Comparison of ENCODE assay signal across 9 cellular contexts in genomic region chr18:23115683-23116096, GRCh38. TPM values are rescaled to one million over a fixed set of nuclear protein-coding genes. Genes with fewer than 3 reads are reported as not detected.
DNase-seq lines count a peak whose midpoint lies in the region; ATAC-seq, FAIRE-seq and TF ChIP-seq lines count a peak whose summit lies in the region.
"Had no signal": no experiment of that assay in that cellular context is flagged by ENCODE, and none has a peak within 500 bp of the region (broad histone marks: within the 10 kb centered on the region; RNA-seq: fewer than 3 reads in every experiment).

No MANE protein-coding gene starts in this region.

- intact Hi-C loops in posterior vena cava (cut with DNase I) = no loop called here

- DNase-seq in GM04503 (ENCODE audit: low read depth) (peak; percentile 99), RPMI7951 (ENCODE audit: low read depth) (peak; percentile 93), fibroblast of gingiva (ENCODE audit: low read depth) (peak; percentile 99), posterior vena cava (ENCODE audit: low spot score) (peak; percentile 25), medulla oblongata (ENCODE audit: extremely low spot score) (no peak), D721Med (ENCODE audit: insufficient read length, low spot score) (no peak), DMS79 (lab: John Stamatoyannopoulos, UW) (no peak)
- DNase-seq: NCI-H510A treated with DMSO at 0.1 percent for 48 hours had no signal

- no peak for FAIRE-seq in D721Med (lab: Jason Lieb, UNC)

- no peak for ATAC-seq in GM21723 (IDR thresholded peaks at IDR 0.05; ENCODE audit: unreplicated experiment)

- no peak for TF ChIP-seq CTCF in D721Med (IDR thresholded peaks at IDR 0.05; ENCODE audit: insufficient read depth, missing control alignments)

RNA-seq across cellular contexts. Expression of gene CABLES1, which starts 19.6 kb away (rescaled TPM):
- 0.88 and 1.9 TPM in 2 replicates for total RNA-seq in RPMI7951 (2014; rRNA removed; shearing (Covaris generic))
- 10 to 100 TPM in 1 of 2 donors, 1 to 10 TPM in 1; 9.3 to 10.8 TPM for total RNA-seq in posterior vena cava

Comparison
In these comparisons a context has a peak if more than half of its experiments do, and no peak if none do; other contexts are left out.
1. DNase-seq: peak in GM04503 (single experiment), RPMI7951 (single experiment), fibroblast of gingiva (single experiment) and posterior vena cava (single experiment); none in medulla oblongata (single experiment), D721Med (single experiment) and DMS79 (single experiment).